In genomic region chr6:11241154-11241792, GRCh38 we compare ENCODE assay signal across 16 cellular contexts. TPM values are rescaled to one million over a fixed set of nuclear protein-coding genes. Genes with fewer than 3 reads are reported as not detected.
DNase-seq lines count a peak whose midpoint lies in the region; ATAC-seq, FAIRE-seq and TF ChIP-seq lines count a peak whose summit lies in the region.
"Had no signal": no experiment of that assay in that cellular context is flagged by ENCODE, and none has a peak within 500 bp of the region (broad histone marks: within the 10 kb centered on the region; RNA-seq: fewer than 3 reads in every experiment).

No MANE protein-coding gene starts in this region.

- H3K36me3 Mint-ChIP-seq in stimulated activated effector memory CD8-positive, alpha-beta T cell treated with anti-CD3 and anti-CD28 coated beads, Interleukin-12 subunit alpha, Interleukin-12 subunit beta, amount 100 ng/mL, for 72 hours, result no peaks in the 10 kb centered on the region

- no peaks in the 10 kb centered on the region for H3K79me1 ChIP-seq in H1 (ENCODE audit: low read depth, low read length)

- DNase-seq in H1 (ENCODE audit: low read depth in 1 of 2, low spot score in 2 of 2), result no peak
- no peak for DNase-seq in pancreas
- DNase-seq in upper lobe of left lung, result no peak
- no peak for DNase-seq in stimulated activated effector memory CD8-positive, alpha-beta T cell treated with anti-CD3 and anti-CD28 coated beads, Interleukin-12 subunit alpha, Interleukin-12 subunit beta, amount 100 ng/mL, for 72 hours (ENCODE audit: low spot score in 2 of 2)
- DNase-seq in HuH-7.5 (ENCODE audit: low spot score), result no peak
- DNase-seq: AML-193; Calu3; CD4-positive, alpha-beta T cell; KG1; NCI-H1436; NCI-H2029; NCI-H510A treated with DMSO at 0.1 percent for 48 hours; NCI-H82; PC-9 had no signal

- no peak overlapping the region for H2BK120ac ChIP-seq in H1 (replicated peaks; ENCODE audit: low read depth, low read length)

- H2BK20ac ChIP-seq in H1 (ENCODE audit: low read length), result no peak overlapping the region

- H3K4me1 ChIP-seq in HEK293 (ENCODE audit: control insufficient read depth, insufficient read depth, low read length) (no peaks in the 10 kb centered on the region), H1 (replicated peaks in 1 of 4; ENCODE audit: control insufficient read depth in 3 of 4, insufficient read depth in 4 of 4, low read length in 3 of 4) (peaks cover 0 to 3% (median 1%) of the 10 kb centered on the region in 4 experiments; a peak in 4 of 7 replicates), pancreas (peaks cover 0 to 3% (median 0%) of the 10 kb centered on the region in 3 donors), upper lobe of left lung (peaks cover 19 to 36% (median 27%) of the 10 kb centered on the region in 4 donors)

- peaks cover 4% of the 10 kb centered on the region for H3K9me3 Mint-ChIP-seq in stimulated activated effector memory CD8-positive, alpha-beta T cell treated with anti-CD3 and anti-CD28 coated beads, Interleukin-12 subunit alpha, Interleukin-12 subunit beta, amount 100 ng/mL, for 72 hours
- H3K9me3 Mint-ChIP-seq: CD4-positive, alpha-beta T cell had no signal

- H3K18ac ChIP-seq in H1 (ENCODE audit: extremely low read depth, low read length), result no peak overlapping the region

- H3K27ac ChIP-seq in HEK293 (ENCODE audit: extremely low read depth, low read depth, low read length) (no peak overlapping the region), H1 (ENCODE audit: low read depth, low read length) (no peak overlapping the region), pancreas (no peak overlapping the region), upper lobe of left lung (peak overlapping the region; percentile 48 to 73 (median 70))
- H3K27ac ChIP-seq: PC-9 had no signal

- H4K20me1 ChIP-seq in H1 (replicated peaks in 1 of 2; ENCODE audit: control insufficient read depth in 1 of 2, insufficient read depth in 2 of 2, low read length in 2 of 2), result no peaks in the 10 kb centered on the region

- H2BK12ac ChIP-seq in H1 (ENCODE audit: low read depth, low read length), result no peak overlapping the region

- no peak overlapping the region for H2BK15ac ChIP-seq in H1 (ENCODE audit: low read length)

- TF ChIP-seq CTCF in HEK293 (tag by site-specific recombination; IDR thresholded peaks at IDR 0.05) (no peak), H1 (IDR thresholded peaks at IDR 0.05; ENCODE audit: control extremely low read depth in 1 of 3, insufficient read depth in 1 of 3, low read depth in 1 of 3, low read length in 3 of 3) (no peak), pancreas (IDR thresholded peaks at IDR 0.05) (no peak), upper lobe of left lung (IDR thresholded peaks at IDR 0.05) (no peak)

- H4K91ac ChIP-seq in H1 (replicated peaks; ENCODE audit: insufficient read length, low read length), result no peak overlapping the region

- H3K9me3 ChIP-seq in HEK293 (ENCODE audit: control insufficient read depth, insufficient read depth, low read depth, low read length) (no peaks in the 10 kb centered on the region), H1 (ENCODE audit: insufficient read depth in 2 of 2, low read depth in 1 of 2, low read length in 1 of 2) (no peaks in the 10 kb centered on the region), pancreas (no peaks in the 10 kb centered on the region), upper lobe of left lung (no peaks in the 10 kb centered on the region)

- H3K4me1 Mint-ChIP-seq in stimulated activated effector memory CD8-positive, alpha-beta T cell treated with anti-CD3 and anti-CD28 coated beads, Interleukin-12 subunit alpha, Interleukin-12 subunit beta, amount 100 ng/mL, for 72 hours, result peaks cover 25% of the 10 kb centered on the region

- ATAC-seq in pancreas, result peak in 3 of 4 donors; percentile 13 to 21 (median 18)
- ATAC-seq in upper lobe of left lung (ENCODE audit: low FRiP score in 2 of 2), result peak in 1 of 2 donors; percentile 7
- ATAC-seq in stimulated activated effector memory CD8-positive, alpha-beta T cell treated with anti-CD3 and anti-CD28 coated beads, Interleukin-12 subunit alpha, Interleukin-12 subunit beta, amount 100 ng/mL, for 72 hours, result no peak
- no peak for ATAC-seq in GM18870 (IDR thresholded peaks at IDR 0.05; ENCODE audit: unreplicated experiment)

- CTCF ChIA-PET in HEK293 (lab: Yijun Ruan, JAX) (interaction anchor here (1.9 kb wide), 1 partner anchor 22 kb away, joined by 7 read pairs; no protein-coding TSS in a partner anchor), H1 (lab: Charles Lee; ENCODE audit: partially characterized antibody) (interaction anchor here (0.7 to 3.4 kb wide), 42 partner anchors 9 to 334 kb away, joined by 3 to 27 read pairs (median 5); partner anchors contain the start of gene NEDD9)

- H3K27me3 ChIP-seq in H1 (replicated peaks in 1 of 4; ENCODE audit: control insufficient read depth in 3 of 4, extremely low read depth in 1 of 4, insufficient read depth in 3 of 4, low read length in 3 of 4) (peaks cover 0 to 7% (median 5%) of the 10 kb centered on the region in 4 experiments; a peak in 4 of 7 replicates), pancreas (no peaks in the 10 kb centered on the region), upper lobe of left lung (no peaks in the 10 kb centered on the region)

- no peak overlapping the region for H3K4ac ChIP-seq in H1 (replicated peaks; ENCODE audit: insufficient read length, low read depth, low read length)

- no peak overlapping the region for H2BK5ac ChIP-seq in H1 (ENCODE audit: low read depth, low read length)

- H3K4me2 ChIP-seq in H1 (ENCODE audit: insufficient read depth in 1 of 2, low read depth in 2 of 2, low read length in 2 of 2), result no peak overlapping the region
- H3K4me2 ChIP-seq: PC-9 had no signal

- H3K4me3 ChIP-seq in HEK293 (ENCODE audit: low read depth, low read length), result no peak overlapping the region
- no peak overlapping the region for H3K4me3 ChIP-seq in H1 (ENCODE audit: extremely low read depth in 1 of 4, insufficient read depth in 2 of 4, low read depth in 3 of 4, low read length in 4 of 4)
- H3K4me3 ChIP-seq in pancreas, result no peak overlapping the region
- no peak overlapping the region for H3K4me3 ChIP-seq in upper lobe of left lung
- H3K4me3 ChIP-seq: PC-9 had no signal

- no peak overlapping the region for H3K56ac ChIP-seq in H1 (replicated peaks; ENCODE audit: insufficient read length, low read depth, low read length)

- no peak overlapping the region for H3K27ac Mint-ChIP-seq in stimulated activated effector memory CD8-positive, alpha-beta T cell treated with anti-CD3 and anti-CD28 coated beads, Interleukin-12 subunit alpha, Interleukin-12 subunit beta, amount 100 ng/mL, for 72 hours
- H3K27ac Mint-ChIP-seq: CD4-positive, alpha-beta T cell had no signal

- no peaks in the 10 kb centered on the region for H3K23me2 ChIP-seq in H1 (ENCODE audit: low read depth, low read length)

- no peak overlapping the region for H4K5ac ChIP-seq in H1 (ENCODE audit: insufficient read length, low read depth, low read length)

- 90% methylated on average over 11 of the region's 11 CpGs; no CpG with 5 or more reads in 1 of the 2 experiments for WGBS in H1 (ENCODE audit: extremely low coverage in 1 of 2, insufficient coverage in 1 of 2, insufficient read length in 1 of 2, insufficient replicate concordance in 2 of 2, low coverage in 1 of 2, low lambda C conversion rate in 2 of 2, missing lambda C conversion rate in 1 of 2), 2 experiments
- 76 to 78% methylated on average over 11 of the region's 11 CpGs for WGBS in pancreas, 2 donors
- 85 to 86% methylated on average over 8 to 11 of the region's 11 CpGs for WGBS in upper lobe of left lung, 2 donors

- no peak overlapping the region for H3K14ac ChIP-seq in H1 (ENCODE audit: insufficient read length)

- H3K9ac ChIP-seq in H1 (replicated peaks in 1 of 4; ENCODE audit: extremely low read depth in 1 of 4, low read depth in 3 of 4, low read length in 3 of 4), result no peak overlapping the region

- TF ChIP-seq RAD21 in H1 (IDR thresholded peaks at IDR 0.05 in 1 of 2, conservative IDR thresholded peaks at IDR 0.05 in 1 of 2; ENCODE audit: low read depth in 2 of 2, low read length in 2 of 2), result no peak

- POLR2A ChIA-PET in HEK293 (lab: Yijun Ruan, JAX), result interaction anchor here (3.3 kb wide), 1 partner anchor 9 kb away, joined by 15 read pairs; the partner anchor contains the start of gene NEDD9
- POLR2A ChIA-PET in H1 (lab: Charles Lee; ENCODE audit: partially characterized antibody), result interaction anchor here (1.6 kb wide), 1 partner anchor 9 kb away, joined by 6 read pairs; the partner anchor contains the start of gene NEDD9

- FAIRE-seq in H1 (lab: Jason Lieb, UNC) (no peak), pancreas (lab: Jason Lieb, UNC) (no peak)

- no peaks in the 10 kb centered on the region for H3K36me3 ChIP-seq in HEK293 (ENCODE audit: control insufficient read depth in 2 of 2, insufficient read depth in 1 of 2, low read length in 2 of 2)
- no peaks in the 10 kb centered on the region for H3K36me3 ChIP-seq in H1 (ENCODE audit: control insufficient read depth in 2 of 4, insufficient read depth in 4 of 4, low read length in 3 of 4)
- H3K36me3 ChIP-seq in pancreas, result no peaks in the 10 kb centered on the region
- no peaks in the 10 kb centered on the region for H3K36me3 ChIP-seq in upper lobe of left lung

- no peak overlapping the region for H3K4me3 Mint-ChIP-seq in stimulated activated effector memory CD8-positive, alpha-beta T cell treated with anti-CD3 and anti-CD28 coated beads, Interleukin-12 subunit alpha, Interleukin-12 subunit beta, amount 100 ng/mL, for 72 hours
- H3K4me3 Mint-ChIP-seq: CD4-positive, alpha-beta T cell had no signal

- no peak for TF ChIP-seq EP300 in H1 (IDR thresholded peaks at IDR 0.05; ENCODE audit: borderline replicate concordance in 1 of 2, low read depth in 2 of 2, low read length in 2 of 2)
- no peak for TF ChIP-seq EP300 in upper lobe of left lung (IDR thresholded peaks at IDR 0.05)

- no peaks in the 10 kb centered on the region for H3K79me2 ChIP-seq in H1 (ENCODE audit: control insufficient read depth in 1 of 2, insufficient read depth in 2 of 2, low read length in 2 of 2)

- intact Hi-C loops in pancreas (cut with DNase I), result loop anchor here in 2 of 3 donors (5.0 to 10.0 kb wide), 2 partner anchors 251 to 254 kb away; no protein-coding TSS in a partner anchor

- 0 out of 2 replicates have a peak overlapping the region, but pooled peaks have one; percentile 53 for H4K8ac ChIP-seq in H1 (ENCODE audit: extremely low read depth, insufficient read depth, low read length)

- H2AK5ac ChIP-seq in H1 (ENCODE audit: low read depth, low read length), result no peak overlapping the region

- no peak overlapping the region for H3K23ac ChIP-seq in H1 (ENCODE audit: insufficient read length)

- no peak for TF ChIP-seq POLR2A in H1 (IDR thresholded peaks at IDR 0.05; ENCODE audit: control extremely low read depth in 1 of 2, low read depth in 2 of 2, low read length in 2 of 2)
- no peak for TF ChIP-seq POLR2A in upper lobe of left lung (IDR thresholded peaks at IDR 0.05)

- no peak overlapping the region for H2AFZ ChIP-seq in H1 (ENCODE audit: low read length)
- H2AFZ ChIP-seq: PC-9 had no signal

RNA-seq across cellular contexts. Expression of gene NEDD9, which starts 8.8 kb away (rescaled TPM):
- 12.0 and 12.8 TPM in 2 replicates for total RNA-seq in H1 (2021; fragmentation: NEBNext Ultra II Directional; extraction: Animal tissue kit (Norgen Biotek cat#: 25700))
- polyA plus RNA-seq in H1 (2011; rRNA removed) (3.6 and 5.7 TPM in 2 replicates), pancreas (10 to 100 TPM in 1 of 2 donors, 1 to 10 TPM in 1; 4.8 to 11.7 TPM)
- polyA plus RNA-seq in H1 (2011; cell fraction: cytosol; rRNA removed), result 5.1 TPM
- polyA plus RNA-seq in H1 (2011; cell fraction: nucleus; rRNA removed), result 6.5 TPM
- polyA plus RNA-seq in H1 (2012, experiment 1 of 2), result 2.8 to 5.6 TPM (median 3.9 TPM) in 4 replicates
- 1.6 TPM for polyA plus RNA-seq in H1 (2012, experiment 2 of 2)
- 4.9 TPM for polyA plus RNA-seq in H1 (2013, experiment 1 of 2)
- 4.8 TPM for polyA plus RNA-seq in H1 (2013, experiment 2 of 2)
- polyA minus RNA-seq in H1 (2011; rRNA and poly(A)+ RNA removed), result 10.0 and 13.9 TPM in 2 replicates
- polyA minus RNA-seq in H1 (2011; cell fraction: cytosol; rRNA and poly(A)+ RNA removed), result 5.9 TPM
- polyA minus RNA-seq in H1 (2011; cell fraction: nucleus; rRNA and poly(A)+ RNA removed), result 5.2 TPM
- total RNA-seq in pancreas (10 to 100 TPM in 1 of 6 donors, 1 to 10 TPM in 5; 4.9 to 13.2 (median 8.3) TPM), upper lobe of left lung (100 to 1,000 TPM; 122 to 334 (median 173) TPM)

Comparison
In these comparisons a context has a peak if more than half of its experiments do, and no peak if none do; other contexts are left out.
1. H3K27ac ChIP-seq: peak in upper lobe of left lung (4 of 4); none in HEK293 (single experiment), H1 (single experiment) and pancreas (0 of 4).
2. ATAC-seq: peak in pancreas (3 of 4); none in stimulated activated effector memory CD8-positive, alpha-beta T cell treated with anti-CD3 and anti-CD28 coated beads, Interleukin-12 subunit alpha, Interleukin-12 subunit beta, amount 100 ng/mL, for 72 hours (single experiment) and GM18870 (single experiment).
3. Of the 6 proteins assayed by ChIP-seq in both HEK293 and H1: peak only in HEK293: ATF2; only in H1: none; in both: none; in neither: 5.